ENCODE assay signal across 9 cellular contexts in the genomic region with DNA sequence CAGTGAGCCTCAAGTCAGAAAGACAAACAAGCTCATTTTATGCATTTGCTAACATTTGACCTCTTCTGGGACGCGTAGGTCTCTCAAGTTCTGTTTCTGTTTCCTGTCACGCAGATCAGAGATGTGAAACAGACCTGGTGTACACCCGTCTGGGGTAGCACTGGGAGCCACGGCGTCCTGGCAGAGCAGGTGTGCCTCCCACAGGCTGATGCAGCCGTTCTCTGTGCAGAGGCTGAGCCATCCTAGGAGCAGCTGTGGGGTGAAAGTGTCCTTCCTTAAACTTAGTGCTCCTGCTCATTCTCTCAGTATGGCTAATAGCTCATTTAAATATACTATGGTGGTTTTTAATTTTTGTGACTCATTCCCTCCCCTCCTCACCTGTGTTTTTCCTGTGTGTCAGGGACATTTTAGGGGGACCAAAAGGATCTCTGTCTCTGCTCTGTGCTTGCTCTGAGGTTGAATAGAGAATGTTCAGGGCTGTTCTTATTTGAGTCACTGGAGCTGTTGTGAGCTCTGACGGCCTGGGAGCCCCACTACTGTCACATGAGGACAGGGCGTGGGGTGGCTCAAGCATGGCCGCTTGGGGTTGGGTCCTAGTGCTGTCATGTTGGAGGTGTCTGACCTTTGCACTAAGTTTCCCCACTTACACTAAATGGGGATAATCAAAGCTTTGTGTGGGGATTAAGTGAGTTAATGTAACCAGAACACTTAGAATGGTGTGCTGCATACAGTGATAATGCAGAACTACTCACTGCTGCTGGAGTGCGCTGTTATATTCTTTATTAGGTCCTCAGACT. TPM values are rescaled to one million over a fixed set of nuclear protein-coding genes. Genes with fewer than 3 reads are reported as not detected.
DNase-seq lines count a peak whose midpoint lies in the region; ATAC-seq and TF ChIP-seq lines count a peak whose summit lies in the region.
"Had no signal": no experiment of that assay in that cellular context is flagged by ENCODE, and none has a peak within 500 bp of the region (broad histone marks: within the 10 kb centered on the region; RNA-seq: fewer than 3 reads in every experiment).

No MANE protein-coding gene starts in this region.

- H3K4me3 Mint-ChIP-seq in CD4-positive, alpha-beta T cell = no peak overlapping the region
- no peak overlapping the region for H3K4me3 Mint-ChIP-seq in activated CD4-positive, alpha-beta memory T cell treated with anti-CD3 and anti-CD28 coated beads, Interleukin-2, amount 10 ng/mL, durations not matched to agents 7 days and 5 days

- peaks cover 70% of the 10 kb centered on the region for H3K4me1 Mint-ChIP-seq in CD4-positive, alpha-beta T cell (ENCODE audit: low read depth)
- peaks cover 66% of the 10 kb centered on the region for H3K4me1 Mint-ChIP-seq in activated CD4-positive, alpha-beta memory T cell treated with anti-CD3 and anti-CD28 coated beads, Interleukin-2, amount 10 ng/mL, durations not matched to agents 7 days and 5 days

- POLR2A ChIA-PET in CD4-positive, alpha-beta T cell (lab: Charles Lee) = no interaction called here
- POLR2A ChIA-PET in activated CD4-positive, alpha-beta memory T cell treated with anti-CD3 and anti-CD28 coated beads, Interleukin-2, amount 10 ng/mL, durations not matched to agents 7 days and 5 days (lab: Charles Lee) = interaction anchor here (0.6 to 3.2 kb wide), 3 partner anchors 12 to 26 kb away, joined by 3 to 11 read pairs (median 4); no protein-coding TSS in a partner anchor

- CTCF ChIA-PET in CD4-positive, alpha-beta T cell (lab: Charles Lee) = interaction anchor here (0.5 to 1.3 kb wide), 2 partner anchors 261 to 361 kb away, joined by 3 read pairs; no protein-coding TSS in a partner anchor
- CTCF ChIA-PET in activated CD4-positive, alpha-beta memory T cell treated with anti-CD3 and anti-CD28 coated beads, Interleukin-2, amount 10 ng/mL, durations not matched to agents 7 days and 5 days (lab: Charles Lee) = interaction anchor here (0.7 to 1.6 kb wide), 5 partner anchors 12 to 392 kb away, joined by 3 to 9 read pairs (median 6); no protein-coding TSS in a partner anchor

- no peak overlapping the region for H3K27ac ChIP-seq in CD4-positive, alpha-beta T cell (ENCODE audit: low read depth, low read length)
- H3K27ac ChIP-seq: epithelial cell of prostate had no signal

- no peaks in the 10 kb centered on the region for H3K9me3 Mint-ChIP-seq in CD4-positive, alpha-beta T cell
- H3K9me3 Mint-ChIP-seq in activated CD4-positive, alpha-beta memory T cell treated with anti-CD3 and anti-CD28 coated beads, Interleukin-2, amount 10 ng/mL, durations not matched to agents 7 days and 5 days = no peaks in the 10 kb centered on the region

- H3K9me3 ChIP-seq in CD4-positive, alpha-beta T cell (ENCODE audit: control insufficient read depth, low read length) = no peaks in the 10 kb centered on the region

- no peak for TF ChIP-seq CTCF in CD4-positive, alpha-beta T cell (IDR thresholded peaks at IDR 0.05)

- ATAC-seq in CD4-positive, alpha-beta T cell (ENCODE audit: poor library complexity) = peak; percentile 92
- ATAC-seq in GM19372 (IDR thresholded peaks at IDR 0.05; ENCODE audit: low read depth, unreplicated experiment) (peak; percentile 91), HG03354 (IDR thresholded peaks at IDR 0.05; ENCODE audit: poor library complexity, severe bottlenecking, unreplicated experiment) (peak; percentile 86)

- H3K27me3 ChIP-seq in CD4-positive, alpha-beta T cell (ENCODE audit: control insufficient read depth, insufficient read depth, low read length) = no peaks in the 10 kb centered on the region

- H3K27ac Mint-ChIP-seq in CD4-positive, alpha-beta T cell = peak overlapping the region; percentile 10
- H3K27ac Mint-ChIP-seq in activated CD4-positive, alpha-beta memory T cell treated with anti-CD3 and anti-CD28 coated beads, Interleukin-2, amount 10 ng/mL, durations not matched to agents 7 days and 5 days = peak overlapping the region; percentile 36

- intact Hi-C loops in CD4-positive, alpha-beta T cell (cut with DNase I, micrococcal nuclease) = loop anchor here (1.0 to 5.0 kb wide), 2 partner anchors 448 to 449 kb away; no protein-coding TSS in a partner anchor

- no peaks in the 10 kb centered on the region for H3K27me3 Mint-ChIP-seq in CD4-positive, alpha-beta T cell
- no peaks in the 10 kb centered on the region for H3K27me3 Mint-ChIP-seq in activated CD4-positive, alpha-beta memory T cell treated with anti-CD3 and anti-CD28 coated beads, Interleukin-2, amount 10 ng/mL, durations not matched to agents 7 days and 5 days

- DNase-seq in CD4-positive, alpha-beta T cell = peak; percentile 16 to 59 (median 36)
- DNase-seq in activated CD4-positive, alpha-beta memory T cell treated with anti-CD3 and anti-CD28 coated beads, Interleukin-2, amount 10 ng/mL, durations not matched to agents 7 days and 5 days = peak; percentile 65
- DNase-seq in myocyte (ENCODE audit: low read depth) = peak; percentile 46
- DNase-seq in kidney glomerular epithelial cell (lab: John Stamatoyannopoulos, UW) = no peak
- no peak for DNase-seq in NCI-H1092 (lab: John Stamatoyannopoulos, UW)
- no peak for DNase-seq in AML-193 (lab: John Stamatoyannopoulos, UW)

- H3K36me3 Mint-ChIP-seq in CD4-positive, alpha-beta T cell (ENCODE audit: low read depth) = peaks cover 11% of the 10 kb centered on the region
- H3K36me3 Mint-ChIP-seq in activated CD4-positive, alpha-beta memory T cell treated with anti-CD3 and anti-CD28 coated beads, Interleukin-2, amount 10 ng/mL, durations not matched to agents 7 days and 5 days (ENCODE audit: low read depth) = peaks cover 4% of the 10 kb centered on the region

RNA-seq across cellular contexts. Expression of a gene that starts 43.0 kb away (rescaled TPM):
- 10 to 100 TPM; 11.0 to 11.4 TPM for total RNA-seq in CD4-positive, alpha-beta T cell
- total RNA-seq in activated CD4-positive, alpha-beta memory T cell treated with anti-CD3 and anti-CD28 coated beads, Interleukin-2, amount 10 ng/mL, durations not matched to agents 7 days and 5 days = 10 to 100 TPM; 18.7 to 19.1 TPM
- 64.4 and 66.8 TPM in 2 replicates for total RNA-seq in myocyte
- 111 TPM for polyA plus RNA-seq in myocyte (2012)

Comparison
In these comparisons a context has a peak if more than half of its experiments do, and no peak if none do; other contexts are left out.
1. DNase-seq: peak in CD4-positive, alpha-beta T cell (10 of 10), activated CD4-positive, alpha-beta memory T cell treated with anti-CD3 and anti-CD28 coated beads, Interleukin-2, amount 10 ng/mL, durations not matched to agents 7 days and 5 days (single experiment) and myocyte (single experiment); none in kidney glomerular epithelial cell (single experiment), NCI-H1092 (single experiment) and AML-193 (0 of 2).
2. Peak in every context shown above with its lines, with median percentiles within 50 percentile points of each other: ATAC-seq.